8 cellular contexts compared by ENCODE assay signal in the genomic region with DNA sequence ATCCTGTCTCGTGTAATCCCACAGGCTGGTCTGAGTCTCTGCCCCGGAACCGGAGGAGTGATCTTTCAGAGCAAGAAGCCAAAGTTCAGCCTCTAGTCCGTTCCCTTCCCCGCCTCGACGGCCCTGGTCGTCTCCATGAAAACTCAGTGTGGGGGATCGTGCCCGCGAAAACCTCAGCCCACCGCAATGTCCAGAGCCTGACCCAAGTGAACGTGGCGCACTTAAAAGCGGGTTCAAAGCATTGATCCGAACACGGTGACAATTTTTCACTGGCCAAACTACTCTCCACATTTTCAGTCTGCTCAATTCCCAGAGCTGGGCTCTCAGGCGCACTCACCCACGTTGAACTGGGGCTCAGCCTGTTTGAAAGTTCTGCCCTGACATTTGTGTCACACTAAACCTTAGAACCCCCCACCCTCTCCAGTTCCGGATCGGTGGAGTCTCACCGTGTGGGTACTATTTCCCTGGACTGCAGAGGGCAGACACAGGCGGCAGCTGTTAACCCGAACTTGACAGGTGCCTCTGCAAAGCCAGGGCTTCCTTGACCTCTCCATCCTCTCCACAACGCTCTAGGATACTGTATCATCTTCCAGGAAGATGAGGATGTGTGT. TPM values are rescaled to one million over a fixed set of nuclear protein-coding genes. Genes with fewer than 3 reads are reported as not detected.
DNase-seq lines count a peak whose midpoint lies in the region; ATAC-seq, FAIRE-seq and TF ChIP-seq lines count a peak whose summit lies in the region.

No MANE protein-coding gene starts in this region.

- ATAC-seq in GM18502 (IDR thresholded peaks at IDR 0.05; ENCODE audit: poor library complexity, unreplicated experiment) (peak; percentile 30), HepG2 (peak; percentile 21; the same call in 2 of the 3 replicates), HG02981 (IDR thresholded peaks at IDR 0.05; ENCODE audit: unreplicated experiment) (no peak)

- POLR2A ChIA-PET in HepG2 (lab: Yijun Ruan, JAX): no interaction called here

- no peaks in the 10 kb centered on the region for H4K20me1 ChIP-seq in HepG2 (ENCODE audit: insufficient read depth, low read length)

- TF ChIP-seq POLR2A in breast epithelium (IDR thresholded peaks at IDR 0.05) (no peak), HepG2 (IDR thresholded peaks at IDR 0.05; ENCODE audit: insufficient read depth in 1 of 2, low read depth in 2 of 2, low read length in 2 of 2) (no peak), testis (IDR thresholded peaks at IDR 0.05) (no peak)

- H3K27me3 ChIP-seq in breast epithelium (no peaks in the 10 kb centered on the region), HepG2 (ENCODE audit: control insufficient read depth in 1 of 2, insufficient read depth in 2 of 2, low read length in 2 of 2) (peaks cover 5 to 53% of the 10 kb centered on the region in 2 experiments; a peak in 4 of 5 replicates), testis (no peaks in the 10 kb centered on the region)

- no peak for TF ChIP-seq CTCF in breast epithelium (IDR thresholded peaks at IDR 0.05)
- no peak for TF ChIP-seq CTCF in HepG2 (CRISPR knock-in tag; IDR thresholded peaks at IDR 0.05)
- TF ChIP-seq CTCF in testis (IDR thresholded peaks at IDR 0.05): no peak

- H3K9me3 ChIP-seq in breast epithelium: no peaks in the 10 kb centered on the region
- no peaks in the 10 kb centered on the region for H3K9me3 ChIP-seq in HepG2 (ENCODE audit: low read length)
- no peaks in the 10 kb centered on the region for H3K9me3 ChIP-seq in testis

- no TSS peak for BruUV-seq in HepG2 (replicated peaks; lab: Mats Ljungman, UMichigan)

- intact Hi-C loops in breast epithelium (cut with DNase I; ENCODE audit: low total_unique reads) (no loop called here), HepG2 (cut with micrococcal nuclease; ENCODE audit: unreplicated experiment) (no loop called here), testis (cut with DNase I; ENCODE audit: low total_unique reads) (no loop called here)

- H3K4me3 ChIP-seq in breast epithelium: peak overlapping the region; percentile 82 to 98 (median 87)
- 0 out of 6 replicates have a peak overlapping the region, but pooled peaks of 1 of the 3 experiments have one; percentile 66 for H3K4me3 ChIP-seq in HepG2 (replicated peaks in 1 of 3; ENCODE audit: insufficient read depth in 1 of 3, low read depth in 2 of 3, low read length in 3 of 3)
- peak overlapping the region; percentile 80 to 81 for H3K4me3 ChIP-seq in testis

- no peaks in the 10 kb centered on the region for H3K79me2 ChIP-seq in HepG2 (ENCODE audit: insufficient read depth, low read length)

- in situ Hi-C loops in HepG2 (cut with HindIII; ENCODE audit: extremely low pct_ligation_motif_present, low pct_unique_long_range_greater_than_20kb): no loop called here

- H3K4me1 ChIP-seq in breast epithelium: peaks cover 0 to 7% of the 10 kb centered on the region in 2 donors
- peaks cover 28% of the 10 kb centered on the region for H3K4me1 ChIP-seq in HepG2 (ENCODE audit: insufficient read depth, low read length)
- no peaks in the 10 kb centered on the region for H3K4me1 ChIP-seq in testis

- DNase-seq in NOMO-1 (lab: John Stamatoyannopoulos, UW; ENCODE audit: unreplicated experiment in 2 of 2) (peak; percentile 23 to 46), breast epithelium (ENCODE audit: low spot score in 2 of 2) (no peak), HepG2 (ENCODE audit: low spot score) (no peak), testis (peak; percentile 44), NCI-H2196 treated with DMSO at 0.1 percent for 48 hours (lab: John Stamatoyannopoulos, UW; ENCODE audit: unreplicated experiment) (no peak)
- no peak for DNase-seq in central memory CD4-positive, alpha-beta T cell

- H3K36me3 ChIP-seq in breast epithelium (no peaks in the 10 kb centered on the region), HepG2 (replicated peaks in 1 of 2; ENCODE audit: control insufficient read depth in 1 of 2, insufficient read depth in 2 of 2, low read length in 2 of 2) (no peaks in the 10 kb centered on the region), testis (ENCODE audit: low read depth, missing control alignments) (no peaks in the 10 kb centered on the region)

- H3K27ac ChIP-seq in breast epithelium (peak overlapping the region; percentile 17 to 78), HepG2 (ENCODE audit: extremely low read length, insufficient read depth, low read length) (no peak overlapping the region), testis (no peak overlapping the region)

- FAIRE-seq in HepG2 (lab: Jason Lieb, UNC): no peak

- TF ChIP-seq EP300 in HepG2 (IDR thresholded peaks at IDR 0.05; ENCODE audit: low read depth in 2 of 2, low read length in 2 of 2): no peak
- TF ChIP-seq EP300 in HepG2 (CRISPR knock-in tag; IDR thresholded peaks at IDR 0.05; ENCODE audit: borderline replicate concordance): no peak

- no peak overlapping the region for H3K9ac ChIP-seq in HepG2 (ENCODE audit: insufficient read depth, low read depth, low read length)

- CTCF ChIA-PET in HepG2 (lab: Yijun Ruan, JAX; ENCODE audit: low intra/inter-chr PET ratio, low total read pairs): no interaction called here

- TF ChIP-seq RAD21 in HepG2 (CRISPR knock-in tag; IDR thresholded peaks at IDR 0.05): no peak

- WGBS in HepG2 (ENCODE audit: low lambda C conversion rate): 5% methylated on average over 6 of the region's 25 CpGs
- 0 to 1% methylated on average over 21 to 25 of the region's 25 CpGs for WGBS in testis, 2 donors

- H2AFZ ChIP-seq in HepG2 (ENCODE audit: low read length): no peak overlapping the region

- H3K4me2 ChIP-seq in HepG2 (ENCODE audit: low read depth, low read length): peak overlapping the region; percentile 67

TF ChIP-seq in HepG2, 621 proteins besides CTCF, POLR2A, EP300 and RAD21:
- no peak for TF ChIP-seq SMC3 (IDR thresholded peaks at IDR 0.05; ENCODE audit: low read length)
- no peak for TF ChIP-seq LCORL (IDR thresholded peaks at IDR 0.05)
- no peak for TF ChIP-seq LCORL (CRISPR knock-in tag; IDR thresholded peaks at IDR 0.05)
- peak; percentile 71; the same call in 1 of the 2 replicates for TF ChIP-seq EZH2 (conservative IDR thresholded peaks at IDR 0.05; ENCODE audit: low read depth, low read length)
- TF ChIP-seq PRDM15 (CRISPR knock-in tag; IDR thresholded peaks at IDR 0.05): peak; percentile 88
- no peak for TF ChIP-seq ZNF577 (CRISPR knock-in tag; IDR thresholded peaks at IDR 0.05; ENCODE audit: borderline replicate concordance, low read depth)
- TF ChIP-seq ZNF777 (CRISPR knock-in tag; IDR thresholded peaks at IDR 0.05): peak; percentile 74
- no peak for TF ChIP-seq ZNF768 (CRISPR knock-in tag; IDR thresholded peaks at IDR 0.05)
- no peak for TF ChIP-seq SALL1 (CRISPR knock-in tag; IDR thresholded peaks at IDR 0.05)
TF ChIP-seq in HepG2: peak in this region for 3.

RNA-seq across cellular contexts. Expression of gene PRICKLE1, which starts 0.9 kb away (rescaled TPM):
- total RNA-seq in breast epithelium (1 to 10 TPM; 6.4 to 9.4 (median 9.2) TPM), HepG2 (2016; rRNA removed; fragmentation: Illumina TruSeq; extraction: Trizol) (not detected in 2 replicates), testis (10 to 100 TPM in 1 of 2 donors, 1 to 10 TPM in 1; 7.9 to 11.5 TPM)
- total RNA-seq in HepG2 (2016; cell fraction: cytosol; rRNA removed; fragmentation: Illumina TruSeq; extraction: Trizol; ENCODE audit: low read depth): not detected in 2 replicates
- total RNA-seq in HepG2 (2016; cell fraction: insoluble cytoplasmic fraction; rRNA removed; fragmentation: Illumina TruSeq; extraction: Trizol): not detected in 2 replicates
- not detected in 2 replicates for total RNA-seq in HepG2 (2016; cell fraction: membrane; rRNA removed; fragmentation: Illumina TruSeq; extraction: Trizol)
- total RNA-seq in HepG2 (2016; cell fraction: nucleus; rRNA removed; fragmentation: Illumina TruSeq; extraction: Trizol): not detected in 2 replicates
- polyA plus RNA-seq in HepG2 (2011; rRNA removed) (not detected in 2 replicates), testis (ENCODE audit: insufficient read depth, low read depth, low replicate concordance) (16.5 TPM)
- polyA plus RNA-seq in HepG2 (2011; cell fraction: cytosol; rRNA removed): not detected in 2 replicates
- polyA plus RNA-seq in HepG2 (2011; cell fraction: nucleus; rRNA removed): not detected in 2 replicates
- polyA plus RNA-seq in HepG2 (2012): not detected in 2 replicates
- polyA plus RNA-seq in HepG2 (2016; cell fraction: cytosol; fragmentation: Illumina TruSeq; extraction: Trizol; ENCODE audit: low read depth): not detected in 2 replicates
- not detected in 2 replicates for polyA plus RNA-seq in HepG2 (2016; cell fraction: insoluble cytoplasmic fraction; fragmentation: Illumina TruSeq; extraction: Trizol; ENCODE audit: low read depth)
- polyA plus RNA-seq in HepG2 (2016; cell fraction: membrane; fragmentation: Illumina TruSeq; extraction: Trizol; ENCODE audit: low read depth): not detected in 2 replicates
- polyA plus RNA-seq in HepG2 (2016; cell fraction: nucleus; fragmentation: Illumina TruSeq; extraction: Trizol; ENCODE audit: insufficient read depth, low read depth): not detected in 2 replicates
- not detected in 2 replicates for polyA minus RNA-seq in HepG2 (2011; rRNA and poly(A)+ RNA removed; ENCODE audit: low replicate concordance)
- not detected in 2 replicates for polyA minus RNA-seq in HepG2 (2011; cell fraction: cytosol; rRNA and poly(A)+ RNA removed)
- not detected in 2 replicates for polyA minus RNA-seq in HepG2 (2011; cell fraction: nucleus; rRNA and poly(A)+ RNA removed)

Comparison
In these comparisons a context has a peak if more than half of its experiments do, and no peak if none do; other contexts are left out.
1. DNase-seq: peak in NOMO-1 (2 of 2) and testis (single experiment); none in breast epithelium (0 of 2), HepG2 (single experiment), NCI-H2196 treated with DMSO at 0.1 percent for 48 hours (single experiment) and central memory CD4-positive, alpha-beta T cell (single experiment).
2. H3K27ac ChIP-seq: peak in breast epithelium (2 of 2); none in HepG2 (single experiment) and testis (0 of 2).
3. RNA of gene PRICKLE1, which starts 0.9 kb away (total RNA-seq): 7.9 to 11.5 TPM in testis and 6.4 to 9.4 TPM in breast epithelium; not detected in HepG2; every median in the first group is over 4 times any median in the second.